Comparison of ENCODE assay signal across 9 cellular contexts in genomic region chr3:169323580-169324453, GRCh38.
DNase-seq lines count a peak whose midpoint lies in the region; ATAC-seq and TF ChIP-seq lines count a peak whose summit lies in the region.
"Had no signal": no experiment of that assay in that cellular context is flagged by ENCODE, and none has a peak within 500 bp of the region (broad histone marks: within the 10 kb centered on the region; RNA-seq: fewer than 3 reads in every experiment).

No MANE protein-coding gene starts in this region.

- no peaks in the 10 kb centered on the region for H3K36me3 ChIP-seq in heart right ventricle
- no peaks in the 10 kb centered on the region for H3K36me3 ChIP-seq in osteoblast (ENCODE audit: insufficient read depth, low read length)

- H3K27me3 ChIP-seq in heart right ventricle, result no peaks in the 10 kb centered on the region
- peaks cover 4% of the 10 kb centered on the region for H3K27me3 ChIP-seq in osteoblast (ENCODE audit: insufficient read depth, low read length)

- H3K27ac ChIP-seq in heart right ventricle, result peak overlapping the region in 9 of 10 donors; percentile 14 to 76 (median 38)
- H3K27ac ChIP-seq in osteoblast (ENCODE audit: low read depth, low read length), result no peak overlapping the region

- in situ Hi-C loops in astrocyte of the spinal cord (cut with HindIII; ENCODE audit: low sequenced_read_pairs), result no loop called here

- peak overlapping the region; percentile 3 for H2AFZ ChIP-seq in osteoblast (ENCODE audit: low read length)

- peak in 7 of 8 donors; percentile 70 to 89 (median 84) for ATAC-seq in heart right ventricle

- H3K36me3 Mint-ChIP-seq in activated T-helper 1 cell treated with anti-CD3 and anti-CD28 coated beads, Interleukin-12 subunit alpha, Interleukin-12 subunit beta, Interleukin-2, Interleukin-4 antibody, amounts not matched to agents 30 ng/mL and 10 ng/mL and 1 ng/mL, durations not matched to agents 14 hours and 24 hours and 36 hours (ENCODE audit: low read depth), result no peaks in the 10 kb centered on the region

- no peaks in the 10 kb centered on the region for H3K9me3 ChIP-seq in heart right ventricle
- no peaks in the 10 kb centered on the region for H3K9me3 ChIP-seq in osteoblast (ENCODE audit: low read depth, low read length)

- intact Hi-C loops in heart right ventricle (cut with DNase I), result no loop called here
- intact Hi-C loops in activated T-helper 1 cell treated with anti-CD3 and anti-CD28 coated beads, Interleukin-12 subunit alpha, Interleukin-12 subunit beta, Interleukin-2, Interleukin-4 antibody, amounts not matched to agents 30 ng/mL and 10 ng/mL and 1 ng/mL, durations not matched to agents 14 hours and 24 hours and 36 hours (cut with micrococcal nuclease), result no loop called here

- no peaks in the 10 kb centered on the region for H3K9me3 Mint-ChIP-seq in activated T-helper 1 cell treated with anti-CD3 and anti-CD28 coated beads, Interleukin-12 subunit alpha, Interleukin-12 subunit beta, Interleukin-2, Interleukin-4 antibody, amounts not matched to agents 30 ng/mL and 10 ng/mL and 1 ng/mL, durations not matched to agents 14 hours and 24 hours and 36 hours

- H3K4me1 Mint-ChIP-seq in activated T-helper 1 cell treated with anti-CD3 and anti-CD28 coated beads, Interleukin-12 subunit alpha, Interleukin-12 subunit beta, Interleukin-2, Interleukin-4 antibody, amounts not matched to agents 30 ng/mL and 10 ng/mL and 1 ng/mL, durations not matched to agents 14 hours and 24 hours and 36 hours (ENCODE audit: low read depth), result no peaks in the 10 kb centered on the region

- no peaks in the 10 kb centered on the region for H3K79me2 ChIP-seq in osteoblast (ENCODE audit: insufficient read depth, low read length)

- peak; percentile 66 for DNase-seq in Ammon's horn (ENCODE audit: low spot score)
- DNase-seq in astrocyte of the spinal cord (ENCODE audit: low read depth, low spot score), result peak; percentile 54
- DNase-seq in heart right ventricle, result peak; percentile 13 to 18
- no peak for DNase-seq in osteoblast (ENCODE audit: insufficient read length, low spot score, missing footprints)
- no peak for DNase-seq in stimulated activated CD4-positive, alpha-beta T cell treated with anti-CD3 and anti-CD28 coated beads, Interleukin-1b, Interleukin-23, amount 100 ng/mL, for 48 hours
- no peak for DNase-seq in RPMI8226
- DNase-seq in activated T-helper 1 cell treated with anti-CD3 and anti-CD28 coated beads, Interleukin-12 subunit alpha, Interleukin-12 subunit beta, Interleukin-2, Interleukin-4 antibody, amounts not matched to agents 30 ng/mL and 10 ng/mL and 1 ng/mL, durations not matched to agents 14 hours and 24 hours and 36 hours (ENCODE audit: low spot score), result no peak
- DNase-seq in SHP77 treated with DMSO at 0.1 percent for 48 hours (lab: John Stamatoyannopoulos, UW), result no peak
- DNase-seq: NCI-H2171 treated with DMSO at 0.1 percent for 48 hours had no signal

- TF ChIP-seq CTCF in astrocyte of the spinal cord (IDR thresholded peaks at IDR 0.05; ENCODE audit: low read depth, low read length) (no peak), heart right ventricle (IDR thresholded peaks at IDR 0.05) (no peak), osteoblast (IDR thresholded peaks at IDR 0.05; ENCODE audit: extremely low read depth, low read depth, low read length) (no peak)

- H3K27me3 Mint-ChIP-seq in activated T-helper 1 cell treated with anti-CD3 and anti-CD28 coated beads, Interleukin-12 subunit alpha, Interleukin-12 subunit beta, Interleukin-2, Interleukin-4 antibody, amounts not matched to agents 30 ng/mL and 10 ng/mL and 1 ng/mL, durations not matched to agents 14 hours and 24 hours and 36 hours (ENCODE audit: insufficient read depth), result peaks cover 8% of the 10 kb centered on the region

- no peak overlapping the region for H3K4me3 Mint-ChIP-seq in activated T-helper 1 cell treated with anti-CD3 and anti-CD28 coated beads, Interleukin-12 subunit alpha, Interleukin-12 subunit beta, Interleukin-2, Interleukin-4 antibody, amounts not matched to agents 30 ng/mL and 10 ng/mL and 1 ng/mL, durations not matched to agents 14 hours and 24 hours and 36 hours

- H3K4me3 ChIP-seq in astrocyte of the spinal cord (ENCODE audit: low read depth, low read length), result no peak overlapping the region
- H3K4me3 ChIP-seq in heart right ventricle, result peak overlapping the region in 5 of 10 donors; percentile 4 to 28 (median 14)
- no peak overlapping the region for H3K4me3 ChIP-seq in osteoblast (ENCODE audit: insufficient read depth, low read length)

- H3K4me2 ChIP-seq in osteoblast (ENCODE audit: insufficient read depth, low read length), result peak overlapping the region; percentile 27

- H3K27ac Mint-ChIP-seq in activated T-helper 1 cell treated with anti-CD3 and anti-CD28 coated beads, Interleukin-12 subunit alpha, Interleukin-12 subunit beta, Interleukin-2, Interleukin-4 antibody, amounts not matched to agents 30 ng/mL and 10 ng/mL and 1 ng/mL, durations not matched to agents 14 hours and 24 hours and 36 hours, result no peak overlapping the region

- peaks cover 0 to 24% (median 14%) of the 10 kb centered on the region in 9 donors for H3K4me1 ChIP-seq in heart right ventricle
- no peaks in the 10 kb centered on the region for H3K4me1 ChIP-seq in osteoblast (ENCODE audit: insufficient read depth, low read length)

- 39 to 54% methylated on average over 7 of the region's 7 CpGs for WGBS in heart right ventricle, 2 donors

- no peaks in the 10 kb centered on the region for H4K20me1 ChIP-seq in osteoblast (ENCODE audit: insufficient read depth, low read length)

Comparison
In these comparisons a context has a peak if more than half of its experiments do, and no peak if none do; other contexts are left out.
1. DNase-seq: peak in Ammon's horn (single experiment), astrocyte of the spinal cord (single experiment) and heart right ventricle (2 of 2); none in osteoblast (single experiment), stimulated activated CD4-positive, alpha-beta T cell treated with anti-CD3 and anti-CD28 coated beads, Interleukin-1b, Interleukin-23, amount 100 ng/mL, for 48 hours (single experiment), RPMI8226 (single experiment), activated T-helper 1 cell treated with anti-CD3 and anti-CD28 coated beads, Interleukin-12 subunit alpha, Interleukin-12 subunit beta, Interleukin-2, Interleukin-4 antibody, amounts not matched to agents 30 ng/mL and 10 ng/mL and 1 ng/mL, durations not matched to agents 14 hours and 24 hours and 36 hours (single experiment) and SHP77 treated with DMSO at 0.1 percent for 48 hours (single experiment).